In the genomic region with DNA sequence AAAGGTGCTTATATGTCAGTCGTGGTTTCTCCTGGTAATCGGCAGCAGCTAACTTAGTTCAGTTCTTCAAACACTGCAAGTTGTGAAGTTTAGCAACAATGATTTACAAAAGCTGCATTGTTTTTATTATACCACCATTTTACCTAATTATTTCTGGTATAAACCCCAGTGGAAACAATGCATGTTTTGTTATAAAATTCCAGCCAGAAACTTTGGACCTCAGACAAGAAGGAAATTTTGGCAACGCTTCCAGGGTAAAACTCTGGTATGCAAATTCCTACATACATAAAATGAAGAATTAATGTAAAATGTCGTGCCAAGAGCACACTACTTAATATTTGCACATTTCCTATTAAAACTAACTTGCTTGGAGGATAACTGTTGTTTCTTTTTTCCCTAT, we compare ENCODE assay signal across 19 cellular contexts.
DNase-seq lines count a peak whose midpoint lies in the region; ATAC-seq, FAIRE-seq and TF ChIP-seq lines count a peak whose summit lies in the region.
"Had no signal": no experiment of that assay in that cellular context is flagged by ENCODE, and none has a peak within 500 bp of the region (broad histone marks: within the 10 kb centered on the region; RNA-seq: fewer than 3 reads in every experiment).

No MANE protein-coding gene starts in this region.

- peak; percentile 35 for DNase-seq in EH (ENCODE audit: low read depth)
- DNase-seq in SK-N-MC (ENCODE audit: low read depth, low spot score), result no peak
- no peak for DNase-seq in H1 (ENCODE audit: low read depth in 1 of 2, low spot score in 2 of 2)
- DNase-seq in mesendoderm, result no peak
- DNase-seq in RPMI8226, result no peak
- no peak for DNase-seq in Peyer's patch
- no peak for DNase-seq in NK-92 treated with Interleukin-12 subunit alpha and Interleukin-12 subunit beta, amount 100 ng/mL, for 24 hours (lab: John Stamatoyannopoulos, UW)
- DNase-seq: 8988T; AML-193; CD8-positive, alpha-beta memory T cell; DMS79; EL; H9 had no signal

- H3K79me1 ChIP-seq in H1 (ENCODE audit: low read depth, low read length) (no peaks in the 10 kb centered on the region), mesendoderm (ENCODE audit: low read length) (no peaks in the 10 kb centered on the region)

- H3K4me2 ChIP-seq in H1 (ENCODE audit: insufficient read depth in 1 of 2, low read depth in 2 of 2, low read length in 2 of 2), result no peak overlapping the region
- no peak overlapping the region for H3K4me2 ChIP-seq in mesendoderm (ENCODE audit: low read length)
- H3K4me2 ChIP-seq: BLaER1, GM23338 had no signal

- peak overlapping the region; percentile 19; the same call in 1 of the 2 replicates for H3K4me3 ChIP-seq in SK-N-MC
- H3K4me3 ChIP-seq in H1 (ENCODE audit: extremely low read depth in 1 of 4, insufficient read depth in 2 of 4, low read depth in 3 of 4, low read length in 4 of 4), result no peak overlapping the region
- no peak overlapping the region for H3K4me3 ChIP-seq in mesendoderm (ENCODE audit: low read length)
- no peak overlapping the region for H3K4me3 ChIP-seq in Peyer's patch
- H3K4me3 ChIP-seq: BLaER1, GM23338 had no signal

- FAIRE-seq in H1 (lab: Jason Lieb, UNC), result no peak
- FAIRE-seq: G401.6, GM12891 had no signal

- H3K4me1 ChIP-seq in H1 (replicated peaks in 1 of 4; ENCODE audit: control insufficient read depth in 3 of 4, insufficient read depth in 4 of 4, low read length in 3 of 4) (no peaks in the 10 kb centered on the region), mesendoderm (ENCODE audit: control insufficient read depth, low read depth, low read length) (peaks cover 5% of the 10 kb centered on the region), Peyer's patch (no peaks in the 10 kb centered on the region)
- H3K4me1 ChIP-seq: BLaER1 had no signal

- H3K27me3 ChIP-seq in H1 (replicated peaks in 1 of 4; ENCODE audit: control insufficient read depth in 3 of 4, extremely low read depth in 1 of 4, insufficient read depth in 3 of 4, low read length in 3 of 4), result no peaks in the 10 kb centered on the region
- no peaks in the 10 kb centered on the region for H3K27me3 ChIP-seq in mesendoderm (ENCODE audit: insufficient read depth, low read length, poor library complexity)
- no peaks in the 10 kb centered on the region for H3K27me3 ChIP-seq in Peyer's patch
- H3K27me3 ChIP-seq: BLaER1 had no signal

- H4K5ac ChIP-seq in H1 (ENCODE audit: insufficient read length, low read depth, low read length) (no peak overlapping the region), mesendoderm (ENCODE audit: low read length) (no peak overlapping the region)

- H2BK15ac ChIP-seq in H1 (ENCODE audit: low read length) (no peak overlapping the region), mesendoderm (replicated peaks; ENCODE audit: low read depth) (no peak overlapping the region)

- H3K9ac ChIP-seq in SK-N-MC (ENCODE audit: insufficient read length) (no peak overlapping the region), H1 (replicated peaks in 1 of 4; ENCODE audit: extremely low read depth in 1 of 4, low read depth in 3 of 4, low read length in 3 of 4) (no peak overlapping the region), mesendoderm (ENCODE audit: low read length) (no peak overlapping the region)
- H3K9ac ChIP-seq: BLaER1 had no signal

- TF ChIP-seq CTCF in H1 (IDR thresholded peaks at IDR 0.05; ENCODE audit: control extremely low read depth in 1 of 3, insufficient read depth in 1 of 3, low read depth in 1 of 3, low read length in 3 of 3) (no peak), Peyer's patch (IDR thresholded peaks at IDR 0.05) (no peak)

- H3K18ac ChIP-seq in H1 (ENCODE audit: extremely low read depth, low read length) (no peak overlapping the region), mesendoderm (ENCODE audit: low read length) (no peak overlapping the region)

- H3K4ac ChIP-seq in H1 (replicated peaks; ENCODE audit: insufficient read length, low read depth, low read length) (no peak overlapping the region), mesendoderm (ENCODE audit: low read depth, low read length) (no peak overlapping the region)

- H4K8ac ChIP-seq in H1 (ENCODE audit: extremely low read depth, insufficient read depth, low read length) (no peak overlapping the region), mesendoderm (ENCODE audit: low read depth, low read length) (no peak overlapping the region)

- H3K23ac ChIP-seq in H1 (ENCODE audit: insufficient read length) (no peak overlapping the region), mesendoderm (ENCODE audit: low read length) (no peak overlapping the region)

- no peak overlapping the region for H3K14ac ChIP-seq in H1 (ENCODE audit: insufficient read length)

- no peaks in the 10 kb centered on the region for H3K23me2 ChIP-seq in H1 (ENCODE audit: low read depth, low read length)

- POLR2A ChIA-PET in H1 (lab: Charles Lee; ENCODE audit: partially characterized antibody), result no interaction called here

- H3K56ac ChIP-seq in H1 (replicated peaks; ENCODE audit: insufficient read length, low read depth, low read length) (peak overlapping the region; percentile 44), mesendoderm (ENCODE audit: low read length) (no peak overlapping the region)

- H2BK120ac ChIP-seq in H1 (replicated peaks; ENCODE audit: low read depth, low read length) (no peak overlapping the region), mesendoderm (ENCODE audit: low read depth, low read length) (peak overlapping the region; percentile 82)

- H2BK5ac ChIP-seq in H1 (ENCODE audit: low read depth, low read length) (no peak overlapping the region), mesendoderm (ENCODE audit: low read length) (no peak overlapping the region)

- TF ChIP-seq RAD21 in H1 (IDR thresholded peaks at IDR 0.05 in 1 of 2, conservative IDR thresholded peaks at IDR 0.05 in 1 of 2; ENCODE audit: low read depth in 2 of 2, low read length in 2 of 2), result no peak

- no peaks in the 10 kb centered on the region for H4K20me1 ChIP-seq in H1 (replicated peaks in 1 of 2; ENCODE audit: control insufficient read depth in 1 of 2, insufficient read depth in 2 of 2, low read length in 2 of 2)
- H4K20me1 ChIP-seq: BLaER1 had no signal

- no peak for ATAC-seq in HG03521 (IDR thresholded peaks at IDR 0.05; ENCODE audit: unreplicated experiment)
- ATAC-seq: GM23338 had no signal

- H3K36me3 ChIP-seq in SK-N-MC (ENCODE audit: insufficient read depth, low read length), result no peaks in the 10 kb centered on the region
- no peaks in the 10 kb centered on the region for H3K36me3 ChIP-seq in H1 (ENCODE audit: control insufficient read depth in 2 of 4, insufficient read depth in 4 of 4, low read length in 3 of 4)
- no peaks in the 10 kb centered on the region for H3K36me3 ChIP-seq in mesendoderm (ENCODE audit: control insufficient read depth, insufficient read depth, low read length)
- H3K36me3 ChIP-seq in Peyer's patch, result no peaks in the 10 kb centered on the region
- H3K36me3 ChIP-seq: BLaER1 had no signal

- no peak overlapping the region for H2BK12ac ChIP-seq in H1 (ENCODE audit: low read depth, low read length)

- TF ChIP-seq EP300 in H1 (IDR thresholded peaks at IDR 0.05; ENCODE audit: borderline replicate concordance in 1 of 2, low read depth in 2 of 2, low read length in 2 of 2), result no peak

- whole genome bisulfite sequencing in H1 (ENCODE audit: extremely low coverage in 1 of 2, insufficient coverage in 1 of 2, insufficient read length in 1 of 2, insufficient replicate concordance in 2 of 2, low coverage in 1 of 2, low lambda C conversion rate in 2 of 2, missing lambda C conversion rate in 1 of 2), 2 experiments, result 91% methylated on average over 4 of the region's 4 CpGs; no CpG with 5 or more reads in 1 of the 2 experiments
- no CpG with 5 or more reads among the region's 4 CpGs for WGBS in mesendoderm (ENCODE audit: extremely low coverage, insufficient coverage, low lambda C conversion rate)

- H3K9me3 ChIP-seq in SK-N-MC (ENCODE audit: low read depth, low read length), result no peaks in the 10 kb centered on the region
- H3K9me3 ChIP-seq in H1 (ENCODE audit: insufficient read depth in 2 of 2, low read depth in 1 of 2, low read length in 1 of 2), result no peaks in the 10 kb centered on the region; a peak in 1 of 4 replicates
- no peaks in the 10 kb centered on the region for H3K9me3 ChIP-seq in Peyer's patch
- H3K9me3 ChIP-seq: BLaER1 had no signal

- H2AK5ac ChIP-seq in H1 (ENCODE audit: low read depth, low read length), result no peak overlapping the region
- no peak overlapping the region for H2AK5ac ChIP-seq in mesendoderm (ENCODE audit: low read length)

- H2AFZ ChIP-seq in H1 (ENCODE audit: low read length), result no peak overlapping the region
- H2AFZ ChIP-seq: GM23338 had no signal

- TF ChIP-seq POLR2A in H1 (IDR thresholded peaks at IDR 0.05; ENCODE audit: control extremely low read depth in 1 of 2, low read depth in 2 of 2, low read length in 2 of 2), result no peak
- TF ChIP-seq POLR2A in Peyer's patch (IDR thresholded peaks at IDR 0.05), result no peak

- no peak overlapping the region for H4K91ac ChIP-seq in H1 (replicated peaks; ENCODE audit: insufficient read length, low read length)

- CTCF ChIA-PET in H1 (lab: Charles Lee; ENCODE audit: partially characterized antibody), result no interaction called here

- H3K79me2 ChIP-seq in H1 (ENCODE audit: control insufficient read depth in 1 of 2, insufficient read depth in 2 of 2, low read length in 2 of 2) (no peaks in the 10 kb centered on the region), mesendoderm (ENCODE audit: control insufficient read depth, insufficient read depth, low read length) (no peaks in the 10 kb centered on the region)

- no peak overlapping the region for H2BK20ac ChIP-seq in H1 (ENCODE audit: low read length)

- H3K27ac ChIP-seq in SK-N-MC (no peak overlapping the region), H1 (ENCODE audit: low read depth, low read length) (no peak overlapping the region), mesendoderm (ENCODE audit: low read depth, low read length) (no peak overlapping the region), Peyer's patch (no peak overlapping the region)
- H3K27ac ChIP-seq: BLaER1, HL-60 had no signal

TF ChIP-seq in H1, 55 proteins besides CTCF, POLR2A, EP300 and RAD21:
- TF ChIP-seq POLR2AphosphoS5 (IDR thresholded peaks at IDR 0.05; ENCODE audit: low read depth, low read length), result no peak
- TF ChIP-seq SIRT6 (IDR thresholded peaks at IDR 0.05; ENCODE audit: low read length), result no peak
- no peak for TF ChIP-seq GABPA (IDR thresholded peaks at IDR 0.05; ENCODE audit: borderline replicate concordance, insufficient read depth, low read length)
- TF ChIP-seq HDAC6 (IDR thresholded peaks at IDR 0.05; ENCODE audit: low read depth, low read length), result no peak
- no peak for TF ChIP-seq JUN (IDR thresholded peaks at IDR 0.05; ENCODE audit: low read depth, low read length)
- no peak for TF ChIP-seq SRF (IDR thresholded peaks at IDR 0.05; ENCODE audit: low read depth, low read length)
- TF ChIP-seq EGR1 (IDR thresholded peaks at IDR 0.05; ENCODE audit: borderline replicate concordance, low read depth, low read length), result no peak
- TF ChIP-seq KDM1A (IDR thresholded peaks at IDR 0.05; ENCODE audit: borderline replicate concordance, low read length), result no peak
